Comparison of ENCODE assay signal across 1 cellular context in genomic region chr9:27573699-27574265, GRCh38.
TF ChIP-seq lines count a peak whose summit lies in the region.

No MANE protein-coding gene starts in this region.

TF ChIP-seq in GM12878, 131 proteins besides CTCF, POLR2A, EP300 and RAD21 (continued from another document):
- TF ChIP-seq, protein P1, sequence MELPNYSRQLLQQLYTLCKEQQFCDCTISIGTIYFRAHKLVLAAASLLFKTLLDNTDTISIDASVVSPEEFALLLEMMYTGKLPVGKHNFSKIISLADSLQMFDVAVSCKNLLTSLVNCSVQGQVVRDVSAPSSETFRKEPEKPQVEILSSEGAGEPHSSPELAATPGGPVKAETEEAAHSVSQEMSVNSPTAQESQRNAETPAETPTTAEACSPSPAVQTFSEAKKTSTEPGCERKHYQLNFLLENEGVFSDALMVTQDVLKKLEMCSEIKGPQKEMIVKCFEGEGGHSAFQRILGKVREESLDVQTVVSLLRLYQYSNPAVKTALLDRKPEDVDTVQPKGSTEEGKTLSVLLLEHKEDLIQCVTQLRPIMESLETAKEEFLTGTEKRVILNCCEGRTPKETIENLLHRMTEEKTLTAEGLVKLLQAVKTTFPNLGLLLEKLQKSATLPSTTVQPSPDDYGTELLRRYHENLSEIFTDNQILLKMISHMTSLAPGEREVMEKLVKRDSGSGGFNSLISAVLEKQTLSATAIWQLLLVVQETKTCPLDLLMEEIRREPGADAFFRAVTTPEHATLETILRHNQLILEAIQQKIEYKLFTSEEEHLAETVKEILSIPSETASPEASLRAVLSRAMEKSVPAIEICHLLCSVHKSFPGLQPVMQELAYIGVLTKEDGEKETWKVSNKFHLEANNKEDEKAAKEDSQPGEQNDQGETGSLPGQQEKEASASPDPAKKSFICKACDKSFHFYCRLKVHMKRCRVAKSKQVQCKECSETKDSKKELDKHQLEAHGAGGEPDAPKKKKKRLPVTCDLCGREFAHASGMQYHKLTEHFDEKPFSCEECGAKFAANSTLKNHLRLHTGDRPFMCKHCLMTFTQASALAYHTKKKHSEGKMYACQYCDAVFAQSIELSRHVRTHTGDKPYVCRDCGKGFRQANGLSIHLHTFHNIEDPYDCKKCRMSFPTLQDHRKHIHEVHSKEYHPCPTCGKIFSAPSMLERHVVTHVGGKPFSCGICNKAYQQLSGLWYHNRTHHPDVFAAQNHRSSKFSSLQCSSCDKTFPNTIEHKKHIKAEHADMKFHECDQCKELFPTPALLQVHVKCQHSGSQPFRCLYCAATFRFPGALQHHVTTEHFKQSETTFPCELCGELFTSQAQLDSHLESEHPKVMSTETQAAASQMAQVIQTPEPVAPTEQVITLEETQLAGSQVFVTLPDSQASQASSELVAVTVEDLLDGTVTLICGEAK (IDR thresholded peaks at IDR 0.05; ENCODE audit: borderline replicate concordance): peak; percentile 66; the same call in 1 of the 2 replicates
- TF ChIP-seq IKZF2 (IDR thresholded peaks at IDR 0.05): peak in 1 of 2 experiments; percentile 11; a peak in 1 of 4 replicates
- peak; percentile 98 for TF ChIP-seq ATF7 (IDR thresholded peaks at IDR 0.05; ENCODE audit: low read depth)
- peak; percentile 35 for TF ChIP-seq HDGF (IDR thresholded peaks at IDR 0.05)
- TF ChIP-seq NBN (IDR thresholded peaks at IDR 0.05): peak; percentile 98
- TF ChIP-seq, protein P2, sequence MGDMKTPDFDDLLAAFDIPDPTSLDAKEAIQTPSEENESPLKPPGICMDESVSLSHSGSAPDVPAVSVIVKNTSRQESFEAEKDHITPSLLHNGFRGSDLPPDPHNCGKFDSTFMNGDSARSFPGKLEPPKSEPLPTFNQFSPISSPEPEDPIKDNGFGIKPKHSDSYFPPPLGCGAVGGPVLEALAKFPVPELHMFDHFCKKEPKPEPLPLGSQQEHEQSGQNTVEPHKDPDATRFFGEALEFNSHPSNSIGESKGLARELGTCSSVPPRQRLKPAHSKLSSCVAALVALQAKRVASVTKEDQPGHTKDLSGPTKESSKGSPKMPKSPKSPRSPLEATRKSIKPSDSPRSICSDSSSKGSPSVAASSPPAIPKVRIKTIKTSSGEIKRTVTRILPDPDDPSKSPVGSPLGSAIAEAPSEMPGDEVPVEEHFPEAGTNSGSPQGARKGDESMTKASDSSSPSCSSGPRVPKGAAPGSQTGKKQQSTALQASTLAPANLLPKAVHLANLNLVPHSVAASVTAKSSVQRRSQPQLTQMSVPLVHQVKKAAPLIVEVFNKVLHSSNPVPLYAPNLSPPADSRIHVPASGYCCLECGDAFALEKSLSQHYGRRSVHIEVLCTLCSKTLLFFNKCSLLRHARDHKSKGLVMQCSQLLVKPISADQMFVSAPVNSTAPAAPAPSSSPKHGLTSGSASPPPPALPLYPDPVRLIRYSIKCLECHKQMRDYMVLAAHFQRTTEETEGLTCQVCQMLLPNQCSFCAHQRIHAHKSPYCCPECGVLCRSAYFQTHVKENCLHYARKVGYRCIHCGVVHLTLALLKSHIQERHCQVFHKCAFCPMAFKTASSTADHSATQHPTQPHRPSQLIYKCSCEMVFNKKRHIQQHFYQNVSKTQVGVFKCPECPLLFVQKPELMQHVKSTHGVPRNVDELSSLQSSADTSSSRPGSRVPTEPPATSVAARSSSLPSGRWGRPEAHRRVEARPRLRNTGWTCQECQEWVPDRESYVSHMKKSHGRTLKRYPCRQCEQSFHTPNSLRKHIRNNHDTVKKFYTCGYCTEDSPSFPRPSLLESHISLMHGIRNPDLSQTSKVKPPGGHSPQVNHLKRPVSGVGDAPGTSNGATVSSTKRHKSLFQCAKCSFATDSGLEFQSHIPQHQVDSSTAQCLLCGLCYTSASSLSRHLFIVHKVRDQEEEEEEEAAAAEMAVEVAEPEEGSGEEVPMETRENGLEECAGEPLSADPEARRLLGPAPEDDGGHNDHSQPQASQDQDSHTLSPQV (IDR thresholded peaks at IDR 0.05): no peak
- peak; percentile 43 for TF ChIP-seq SIX5 (IDR thresholded peaks at IDR 0.05; ENCODE audit: low read depth, low read length, severe bottlenecking)
- no peak; the same call in 1 of the 2 replicates for TF ChIP-seq SIN3A (IDR thresholded peaks at IDR 0.05; ENCODE audit: low read depth, low read length)
- TF ChIP-seq IRF5 (IDR thresholded peaks at IDR 0.05; ENCODE audit: borderline replicate concordance): no peak
- peak; percentile 56; the same call in 1 of the 2 replicates for TF ChIP-seq SMAD5 (IDR thresholded peaks at IDR 0.05; ENCODE audit: low read depth)
- peak; percentile 95 for TF ChIP-seq YY1 (IDR thresholded peaks at IDR 0.05; ENCODE audit: low read depth, low read length)
- 0 out of 2 replicates have a peak, but pooled peaks have one; percentile 20 for TF ChIP-seq BCL11A (IDR thresholded peaks at IDR 0.05; ENCODE audit: low read depth, low read length)
- 0 out of 2 replicates have a peak, but pooled peaks have one; percentile 51 for TF ChIP-seq ZNF687 (IDR thresholded peaks at IDR 0.05)
- TF ChIP-seq IRF4 (IDR thresholded peaks at IDR 0.05; ENCODE audit: low read depth, low read length): peak; percentile 53; the same call in 1 of the 2 replicates
- TF ChIP-seq STAT3 (IDR thresholded peaks at IDR 0.05; ENCODE audit: low read depth, low read length): no peak
- TF ChIP-seq, protein P3, sequence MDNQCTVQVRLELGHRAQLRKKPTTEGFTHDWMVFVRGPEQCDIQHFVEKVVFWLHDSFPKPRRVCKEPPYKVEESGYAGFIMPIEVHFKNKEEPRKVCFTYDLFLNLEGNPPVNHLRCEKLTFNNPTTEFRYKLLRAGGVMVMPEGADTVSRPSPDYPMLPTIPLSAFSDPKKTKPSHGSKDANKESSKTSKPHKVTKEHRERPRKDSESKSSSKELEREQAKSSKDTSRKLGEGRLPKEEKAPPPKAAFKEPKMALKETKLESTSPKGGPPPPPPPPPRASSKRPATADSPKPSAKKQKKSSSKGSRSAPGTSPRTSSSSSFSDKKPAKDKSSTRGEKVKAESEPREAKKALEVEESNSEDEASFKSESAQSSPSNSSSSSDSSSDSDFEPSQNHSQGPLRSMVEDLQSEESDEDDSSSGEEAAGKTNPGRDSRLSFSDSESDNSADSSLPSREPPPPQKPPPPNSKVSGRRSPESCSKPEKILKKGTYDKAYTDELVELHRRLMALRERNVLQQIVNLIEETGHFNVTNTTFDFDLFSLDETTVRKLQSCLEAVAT (IDR thresholded peaks at IDR 0.05): peak; percentile 49; the same call in 1 of the 2 replicates
- TF ChIP-seq, protein P4, sequence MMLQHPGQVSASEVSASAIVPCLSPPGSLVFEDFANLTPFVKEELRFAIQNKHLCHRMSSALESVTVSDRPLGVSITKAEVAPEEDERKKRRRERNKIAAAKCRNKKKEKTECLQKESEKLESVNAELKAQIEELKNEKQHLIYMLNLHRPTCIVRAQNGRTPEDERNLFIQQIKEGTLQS (IDR thresholded peaks at IDR 0.05; ENCODE audit: borderline replicate concordance, extremely low read depth, low read depth, low read length): no peak
- TF ChIP-seq, protein P5, sequence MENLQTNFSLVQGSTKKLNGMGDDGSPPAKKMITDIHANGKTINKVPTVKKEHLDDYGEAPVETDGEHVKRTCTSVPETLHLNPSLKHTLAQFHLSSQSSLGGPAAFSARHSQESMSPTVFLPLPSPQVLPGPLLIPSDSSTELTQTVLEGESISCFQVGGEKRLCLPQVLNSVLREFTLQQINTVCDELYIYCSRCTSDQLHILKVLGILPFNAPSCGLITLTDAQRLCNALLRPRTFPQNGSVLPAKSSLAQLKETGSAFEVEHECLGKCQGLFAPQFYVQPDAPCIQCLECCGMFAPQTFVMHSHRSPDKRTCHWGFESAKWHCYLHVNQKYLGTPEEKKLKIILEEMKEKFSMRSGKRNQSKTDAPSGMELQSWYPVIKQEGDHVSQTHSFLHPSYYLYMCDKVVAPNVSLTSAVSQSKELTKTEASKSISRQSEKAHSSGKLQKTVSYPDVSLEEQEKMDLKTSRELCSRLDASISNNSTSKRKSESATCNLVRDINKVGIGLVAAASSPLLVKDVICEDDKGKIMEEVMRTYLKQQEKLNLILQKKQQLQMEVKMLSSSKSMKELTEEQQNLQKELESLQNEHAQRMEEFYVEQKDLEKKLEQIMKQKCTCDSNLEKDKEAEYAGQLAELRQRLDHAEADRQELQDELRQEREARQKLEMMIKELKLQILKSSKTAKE (IDR thresholded peaks at IDR 0.05; ENCODE audit: low read depth, poor library complexity, severe bottlenecking): no peak
- TF ChIP-seq LARP7 (IDR thresholded peaks at IDR 0.05): no peak
- peak; percentile 84 for TF ChIP-seq PKNOX1 (IDR thresholded peaks at IDR 0.05)
- peak; percentile 42 to 96 for TF ChIP-seq EGR1 (IDR thresholded peaks at IDR 0.05; ENCODE audit: borderline replicate concordance in 1 of 2, low read depth in 2 of 2, low read length in 2 of 2)
- TF ChIP-seq SMAD1 (IDR thresholded peaks at IDR 0.05; ENCODE audit: low read depth, partially characterized antibody): peak; percentile 76
- TF ChIP-seq JUNB (IDR thresholded peaks at IDR 0.05): peak; percentile 38; the same call in 1 of the 2 replicates
TF ChIP-seq in GM12878: peak in this region for 49.
